ENCODE assay signal across 24 cellular contexts in genomic region chr2:99597616-99598015, GRCh38.
A peak's percentile ranks its signal among the peaks of the same experiment; 100 is the strongest.
DNase-seq lines count a peak whose midpoint lies in the region; ATAC-seq and TF ChIP-seq lines count a peak whose summit lies in the region.
"Had no signal": no experiment of that assay in that cellular context is flagged by ENCODE, and none has a peak within 500 bp of the region (broad histone marks: within the 10 kb centered on the region; RNA-seq: fewer than 3 reads in every experiment).

No MANE protein-coding gene starts in this region.

- TF ChIP-seq EP300 in tibial nerve (IDR thresholded peaks at IDR 0.05), result no peak

- peaks cover 0 to 8% (median 0%) of the 10 kb centered on the region in 3 donors for H3K36me3 ChIP-seq in tibial nerve
- H3K36me3 ChIP-seq: uterus had no signal

- TF ChIP-seq POLR2A in tibial nerve (IDR thresholded peaks at IDR 0.05), result no peak

- H3K27ac ChIP-seq in tibial nerve, result no peak overlapping the region
- H3K27ac ChIP-seq: skin epidermis, uterus had no signal

- no peak for ATAC-seq in HG03342 (IDR thresholded peaks at IDR 0.05; ENCODE audit: unreplicated experiment)
- ATAC-seq: left colon, Panc1, T-cell had no signal

- H3K9me3 ChIP-seq in tibial nerve, result no peaks in the 10 kb centered on the region
- H3K9me3 ChIP-seq: uterus had no signal

- in situ Hi-C loops in astrocyte of the spinal cord (cut with HindIII; ENCODE audit: low sequenced_read_pairs), result no loop called here

- TF ChIP-seq CTCF in AG09319 (IDR thresholded peaks at IDR 0.05; ENCODE audit: low read depth, low read length) (no peak), astrocyte of the spinal cord (IDR thresholded peaks at IDR 0.05; ENCODE audit: low read depth, low read length) (no peak), tibial nerve (IDR thresholded peaks at IDR 0.05) (no peak)

- H3K4me3 ChIP-seq in astrocyte of the spinal cord (ENCODE audit: low read depth, low read length), result no peak overlapping the region
- no peak overlapping the region for H3K4me3 ChIP-seq in tibial nerve
- H3K4me3 ChIP-seq: skin epidermis, uterus had no signal

- 79 to 91% methylated on average over 9 of the region's 9 CpGs for WGBS in tibial nerve, 2 donors

- no peaks in the 10 kb centered on the region for H3K27me3 ChIP-seq in tibial nerve
- H3K27me3 ChIP-seq: uterus had no signal

- DNase-seq in AG09319 (ENCODE audit: extremely low read depth, low read depth) (peak; percentile 29), HT1080 (ENCODE audit: low read depth) (peak; percentile 29), astrocyte of the spinal cord (ENCODE audit: low read depth, low spot score) (peak; percentile 85), myocyte (ENCODE audit: low read depth) (peak; percentile 26), tibial nerve (ENCODE audit: low spot score in 2 of 2) (no peak), NCI-H2196 (lab: John Stamatoyannopoulos, UW; ENCODE audit: unreplicated experiment) (no peak)
- DNase-seq in central memory CD4-positive, alpha-beta T cell, result no peak
- DNase-seq: activated CD4-positive, alpha-beta memory T cell treated with anti-CD3 and anti-CD28 coated beads, Interleukin-2, amount 10 ng/mL, durations not matched to agents 7 days and 5 days; activated CD4-positive, CD25-positive, alpha-beta regulatory T cell treated with anti-CD3 and anti-CD28 coated beads, Interleukin-2, amount 50 U/mL, for 72 hours; activated gamma-delta T cell; dermis blood vessel endothelial cell; EL; KG1; left colon; NCI-H1436; NCI-H2107; NCI-H510A; stimulated activated CD4-positive, alpha-beta T cell treated with anti-CD3 and anti-CD28 coated beads, Interleukin-1b, Interleukin-23, amount 100 ng/mL, for 48 hours; substantia nigra; T-cell; uterus had no signal

- peaks cover 0 to 6% (median 0%) of the 10 kb centered on the region in 4 donors for H3K4me1 ChIP-seq in tibial nerve

Comparison
In these comparisons a context has a peak if more than half of its experiments do, and no peak if none do; other contexts are left out.
1. DNase-seq: peak in AG09319 (single experiment), HT1080 (single experiment), astrocyte of the spinal cord (single experiment) and myocyte (single experiment); none in tibial nerve (0 of 2), NCI-H2196 (single experiment) and central memory CD4-positive, alpha-beta T cell (single experiment).